7 cellular contexts compared by ENCODE assay signal in the genomic region with DNA sequence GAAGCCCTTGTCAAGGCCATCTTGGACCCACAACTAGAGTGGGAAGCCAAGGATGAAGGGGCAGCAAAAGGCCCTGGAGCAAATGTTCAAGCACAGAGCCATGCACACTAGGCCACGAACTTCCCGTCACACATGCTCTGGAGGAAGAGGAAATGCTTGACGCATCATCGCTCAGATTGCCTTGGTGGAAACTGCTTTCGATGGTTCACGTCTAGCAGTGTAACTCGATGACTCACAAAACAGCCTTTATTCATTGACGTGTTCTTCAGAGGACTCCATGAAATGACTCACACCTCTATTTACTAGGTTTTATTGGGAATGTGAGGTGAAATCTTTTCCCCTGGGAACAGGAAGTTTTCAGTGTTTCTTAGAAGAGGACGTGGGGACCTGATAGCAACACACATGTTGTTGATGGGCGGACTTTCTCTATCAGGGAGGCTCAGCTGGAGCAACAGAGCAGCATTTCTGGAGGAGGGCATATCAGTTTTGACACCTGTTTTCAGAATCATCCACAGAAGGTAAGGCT.
DNase-seq lines count a peak whose midpoint lies in the region; ATAC-seq, FAIRE-seq and TF ChIP-seq lines count a peak whose summit lies in the region.

No MANE protein-coding gene starts in this region.

- H3K27ac Mint-ChIP-seq in glutamatergic neuron (ENCODE audit: unreplicated experiment), result no peak overlapping the region
- H3K27ac Mint-ChIP-seq in stimulated activated memory B cell treated with anti-CD40 and anti-IgM and Interleukin-4, amounts not matched to agents 10 μg/mL and 1 μg/mL and 100 μg/mL, for 72 hours, result no peak overlapping the region

- ATAC-seq in stimulated activated memory B cell treated with anti-CD40 and anti-IgM and Interleukin-4, amounts not matched to agents 10 μg/mL and 1 μg/mL and 100 μg/mL, for 72 hours, result no peak
- ATAC-seq in HG02642 (IDR thresholded peaks at IDR 0.05; ENCODE audit: poor library complexity, unreplicated experiment), result no peak

- DNase-seq in GM19239 (ENCODE audit: insufficient read length, low spot score), result peak; percentile 17
- peak; percentile 81 to 87 for DNase-seq in SJSA1 (ENCODE audit: low read depth in 1 of 2, low spot score in 2 of 2)
- DNase-seq in fibroblast of the aortic adventitia (ENCODE audit: low read depth), result peak; percentile 88
- DNase-seq in stimulated activated CD4-positive, alpha-beta T cell treated with anti-CD3 and anti-CD28 coated beads, Interleukin-4, amount 100 ng/mL, for 24 hours, result peak; percentile 18
- DNase-seq in glutamatergic neuron, result no peak

- peak; percentile 71 for FAIRE-seq in GM19239 (lab: Jason Lieb, UNC)

- peak overlapping the region; percentile 94 for H3K27ac ChIP-seq in SJSA1

- TF ChIP-seq CTCF in fibroblast of the aortic adventitia (IDR thresholded peaks at IDR 0.05; ENCODE audit: insufficient read depth, low read length) (no peak), glutamatergic neuron (IDR thresholded peaks at IDR 0.05; ENCODE audit: partially characterized antibody, unreplicated experiment) (no peak)

- H3K4me3 Mint-ChIP-seq in glutamatergic neuron (ENCODE audit: unreplicated experiment), result no peak overlapping the region
- H3K4me3 Mint-ChIP-seq in stimulated activated memory B cell treated with anti-CD40 and anti-IgM and Interleukin-4, amounts not matched to agents 10 μg/mL and 1 μg/mL and 100 μg/mL, for 72 hours, result no peak overlapping the region

- peaks cover 5% of the 10 kb centered on the region for H3K27me3 Mint-ChIP-seq in glutamatergic neuron (ENCODE audit: unreplicated experiment)
- peaks cover 41% of the 10 kb centered on the region for H3K27me3 Mint-ChIP-seq in stimulated activated memory B cell treated with anti-CD40 and anti-IgM and Interleukin-4, amounts not matched to agents 10 μg/mL and 1 μg/mL and 100 μg/mL, for 72 hours

- H3K4me1 Mint-ChIP-seq in glutamatergic neuron (ENCODE audit: low read depth, unreplicated experiment), result peaks cover 16% of the 10 kb centered on the region
- H3K4me1 Mint-ChIP-seq in stimulated activated memory B cell treated with anti-CD40 and anti-IgM and Interleukin-4, amounts not matched to agents 10 μg/mL and 1 μg/mL and 100 μg/mL, for 72 hours, result peaks cover 12% of the 10 kb centered on the region

- peaks cover 7% of the 10 kb centered on the region for H3K9me3 Mint-ChIP-seq in glutamatergic neuron (ENCODE audit: unreplicated experiment)
- peaks cover 3% of the 10 kb centered on the region for H3K9me3 Mint-ChIP-seq in stimulated activated memory B cell treated with anti-CD40 and anti-IgM and Interleukin-4, amounts not matched to agents 10 μg/mL and 1 μg/mL and 100 μg/mL, for 72 hours

- H3K36me3 ChIP-seq in SJSA1, result no peaks in the 10 kb centered on the region

- H3K9me3 ChIP-seq in SJSA1 (replicated peaks), result no peaks in the 10 kb centered on the region

- H3K36me3 Mint-ChIP-seq in glutamatergic neuron (ENCODE audit: unreplicated experiment), result no peaks in the 10 kb centered on the region
- no peaks in the 10 kb centered on the region for H3K36me3 Mint-ChIP-seq in stimulated activated memory B cell treated with anti-CD40 and anti-IgM and Interleukin-4, amounts not matched to agents 10 μg/mL and 1 μg/mL and 100 μg/mL, for 72 hours

- no peaks in the 10 kb centered on the region for H3K27me3 ChIP-seq in SJSA1 (replicated peaks)

- H3K4me1 ChIP-seq in SJSA1 (replicated peaks), result peaks cover 15% of the 10 kb centered on the region

- peak overlapping the region; percentile 11; the same call in 1 of the 2 replicates for H3K4me3 ChIP-seq in SJSA1
- H3K4me3 ChIP-seq in fibroblast of the aortic adventitia (ENCODE audit: low read depth, low read length), result no peak overlapping the region
